Comparison of ENCODE assay signal across 21 cellular contexts in genomic region chr7:45661302-45661995, GRCh38.
DNase-seq lines count a peak whose midpoint lies in the region; ATAC-seq and TF ChIP-seq lines count a peak whose summit lies in the region.
"Had no signal": no experiment of that assay in that cellular context is flagged by ENCODE, and none has a peak within 500 bp of the region (broad histone marks: within the 10 kb centered on the region; RNA-seq: fewer than 3 reads in every experiment).

No MANE protein-coding gene starts in this region.

- WGBS in endodermal cell (ENCODE audit: insufficient coverage in 1 of 2, insufficient read length in 1 of 2), 2 experiments: 94 to 96% methylated on average over 11 to 16 of the region's 16 CpGs
- WGBS in prostate gland: 92% methylated on average over 16 of the region's 16 CpGs

- TF ChIP-seq CTCF in endodermal cell (conservative IDR thresholded peaks at IDR 0.05) (no peak), prostate gland (IDR thresholded peaks at IDR 0.05) (no peak)

- no peak overlapping the region for H3K9ac ChIP-seq in endodermal cell (ENCODE audit: extremely low read depth, low read length, poor library complexity, severe bottlenecking)

- H3K4me1 Mint-ChIP-seq in endodermal cell: peaks cover 8% of the 10 kb centered on the region
- H3K4me1 Mint-ChIP-seq: IgD-negative memory B cell had no signal

- H3K27me3 Mint-ChIP-seq in endodermal cell (ENCODE audit: insufficient read depth): no peaks in the 10 kb centered on the region

- H3K4me3 ChIP-seq in endodermal cell (ENCODE audit: low read length) (no peak overlapping the region), prostate gland (no peak overlapping the region)

- no peaks in the 10 kb centered on the region for H3K9me3 ChIP-seq in endodermal cell (ENCODE audit: control insufficient read depth, low read length)
- no peaks in the 10 kb centered on the region for H3K9me3 ChIP-seq in prostate gland

- peaks cover 2% of the 10 kb centered on the region for H3K36me3 Mint-ChIP-seq in endodermal cell (ENCODE audit: low read depth)
- H3K36me3 Mint-ChIP-seq: IgD-negative memory B cell had no signal

- ATAC-seq in HG03135 (IDR thresholded peaks at IDR 0.05; ENCODE audit: unreplicated experiment) (no peak), SK-N-SH treated with all-trans-retinoic acid at 6 μM for 48 hours (no peak), HG03097 (IDR thresholded peaks at IDR 0.05; ENCODE audit: low FRiP score, unreplicated experiment) (no peak)
- ATAC-seq: Panc1 had no signal

- H3K27ac ChIP-seq in endodermal cell (ENCODE audit: low read depth, low read length): no peak overlapping the region
- no peak overlapping the region for H3K27ac ChIP-seq in prostate gland
- H3K27ac ChIP-seq: C4-2B had no signal

- intact Hi-C loops in prostate gland (cut with DNase I): no loop called here

- DNase-seq in Ammon's horn (ENCODE audit: low spot score) (peak; percentile 22), D341Med (ENCODE audit: low spot score) (peak; percentile 3), endodermal cell (peak; percentile 11), prostate gland (ENCODE audit: low spot score) (peak; percentile 3)
- DNase-seq: ACHN, DMS79 treated with DMSO at 0.1 percent for 48 hours, GOT3, Kasumi-1, MM.1S, NCI-H1092, NCI-H146, NCI-H2029 treated with DMSO at 0.1 percent for 48 hours, NCI-H2171, NCI-H446 treated with DMSO at 0.1 percent for 48 hours, NCI-H69 had no signal

- no peak overlapping the region for H3K4me3 Mint-ChIP-seq in endodermal cell
- H3K4me3 Mint-ChIP-seq: IgD-negative memory B cell had no signal

- no peaks in the 10 kb centered on the region for H3K27me3 ChIP-seq in endodermal cell (ENCODE audit: control insufficient read depth, insufficient read depth, low read length, poor library complexity, severe bottlenecking)
- H3K27me3 ChIP-seq in prostate gland (replicated peaks; ENCODE audit: insufficient read depth): no peaks in the 10 kb centered on the region

- H3K27ac Mint-ChIP-seq in endodermal cell: no peak overlapping the region

- no peak for TF ChIP-seq POLR2A in prostate gland (IDR thresholded peaks at IDR 0.05)

- no peaks in the 10 kb centered on the region for H3K9me3 Mint-ChIP-seq in endodermal cell

- H3K4me1 ChIP-seq in endodermal cell (ENCODE audit: control insufficient read depth, insufficient read depth, low read length) (no peaks in the 10 kb centered on the region), prostate gland (replicated peaks) (no peaks in the 10 kb centered on the region)

- no peaks in the 10 kb centered on the region for H3K36me3 ChIP-seq in endodermal cell (ENCODE audit: control insufficient read depth, insufficient read depth, low read length)
- H3K36me3 ChIP-seq in prostate gland: no peaks in the 10 kb centered on the region

TF ChIP-seq in SK-N-SH treated with all-trans-retinoic acid at 6 μM for 48 hours, 23 proteins besides CTCF, POLR2A, EP300 and RAD21:
- TF ChIP-seq, protein P1, sequence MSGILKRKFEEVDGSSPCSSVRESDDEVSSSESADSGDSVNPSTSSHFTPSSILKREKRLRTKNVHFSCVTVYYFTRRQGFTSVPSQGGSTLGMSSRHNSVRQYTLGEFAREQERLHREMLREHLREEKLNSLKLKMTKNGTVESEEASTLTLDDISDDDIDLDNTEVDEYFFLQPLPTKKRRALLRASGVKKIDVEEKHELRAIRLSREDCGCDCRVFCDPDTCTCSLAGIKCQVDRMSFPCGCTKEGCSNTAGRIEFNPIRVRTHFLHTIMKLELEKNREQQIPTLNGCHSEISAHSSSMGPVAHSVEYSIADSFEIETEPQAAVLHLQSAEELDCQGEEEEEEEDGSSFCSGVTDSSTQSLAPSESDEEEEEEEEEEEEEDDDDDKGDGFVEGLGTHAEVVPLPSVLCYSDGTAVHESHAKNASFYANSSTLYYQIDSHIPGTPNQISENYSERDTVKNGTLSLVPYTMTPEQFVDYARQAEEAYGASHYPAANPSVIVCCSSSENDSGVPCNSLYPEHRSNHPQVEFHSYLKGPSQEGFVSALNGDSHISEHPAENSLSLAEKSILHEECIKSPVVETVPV (CRISPR knock-in tag; IDR thresholded peaks at IDR 0.05): no peak
- TF ChIP-seq POU6F1 (CRISPR knock-in tag; IDR thresholded peaks at IDR 0.05; ENCODE audit: borderline replicate concordance, low read depth) (no peak), BACH2 (CRISPR knock-in tag; IDR thresholded peaks at IDR 0.05; ENCODE audit: borderline replicate concordance) (no peak), TOX (CRISPR knock-in tag; IDR thresholded peaks at IDR 0.05; ENCODE audit: borderline replicate concordance) (no peak), ARNTL (CRISPR knock-in tag; IDR thresholded peaks at IDR 0.05; ENCODE audit: borderline replicate concordance, low read depth) (no peak), ZNF70 (CRISPR knock-in tag; IDR thresholded peaks at IDR 0.05) (no peak)
- TF ChIP-seq, protein P2, sequence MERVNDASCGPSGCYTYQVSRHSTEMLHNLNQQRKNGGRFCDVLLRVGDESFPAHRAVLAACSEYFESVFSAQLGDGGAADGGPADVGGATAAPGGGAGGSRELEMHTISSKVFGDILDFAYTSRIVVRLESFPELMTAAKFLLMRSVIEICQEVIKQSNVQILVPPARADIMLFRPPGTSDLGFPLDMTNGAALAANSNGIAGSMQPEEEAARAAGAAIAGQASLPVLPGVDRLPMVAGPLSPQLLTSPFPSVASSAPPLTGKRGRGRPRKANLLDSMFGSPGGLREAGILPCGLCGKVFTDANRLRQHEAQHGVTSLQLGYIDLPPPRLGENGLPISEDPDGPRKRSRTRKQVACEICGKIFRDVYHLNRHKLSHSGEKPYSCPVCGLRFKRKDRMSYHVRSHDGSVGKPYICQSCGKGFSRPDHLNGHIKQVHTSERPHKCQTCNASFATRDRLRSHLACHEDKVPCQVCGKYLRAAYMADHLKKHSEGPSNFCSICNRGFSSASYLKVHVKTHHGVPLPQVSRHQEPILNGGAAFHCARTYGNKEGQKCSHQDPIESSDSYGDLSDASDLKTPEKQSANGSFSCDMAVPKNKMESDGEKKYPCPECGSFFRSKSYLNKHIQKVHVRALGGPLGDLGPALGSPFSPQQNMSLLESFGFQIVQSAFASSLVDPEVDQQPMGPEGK (CRISPR knock-in tag; IDR thresholded peaks at IDR 0.05; ENCODE audit: borderline replicate concordance): no peak
